14 cellular contexts compared by ENCODE assay signal in the genomic region with DNA sequence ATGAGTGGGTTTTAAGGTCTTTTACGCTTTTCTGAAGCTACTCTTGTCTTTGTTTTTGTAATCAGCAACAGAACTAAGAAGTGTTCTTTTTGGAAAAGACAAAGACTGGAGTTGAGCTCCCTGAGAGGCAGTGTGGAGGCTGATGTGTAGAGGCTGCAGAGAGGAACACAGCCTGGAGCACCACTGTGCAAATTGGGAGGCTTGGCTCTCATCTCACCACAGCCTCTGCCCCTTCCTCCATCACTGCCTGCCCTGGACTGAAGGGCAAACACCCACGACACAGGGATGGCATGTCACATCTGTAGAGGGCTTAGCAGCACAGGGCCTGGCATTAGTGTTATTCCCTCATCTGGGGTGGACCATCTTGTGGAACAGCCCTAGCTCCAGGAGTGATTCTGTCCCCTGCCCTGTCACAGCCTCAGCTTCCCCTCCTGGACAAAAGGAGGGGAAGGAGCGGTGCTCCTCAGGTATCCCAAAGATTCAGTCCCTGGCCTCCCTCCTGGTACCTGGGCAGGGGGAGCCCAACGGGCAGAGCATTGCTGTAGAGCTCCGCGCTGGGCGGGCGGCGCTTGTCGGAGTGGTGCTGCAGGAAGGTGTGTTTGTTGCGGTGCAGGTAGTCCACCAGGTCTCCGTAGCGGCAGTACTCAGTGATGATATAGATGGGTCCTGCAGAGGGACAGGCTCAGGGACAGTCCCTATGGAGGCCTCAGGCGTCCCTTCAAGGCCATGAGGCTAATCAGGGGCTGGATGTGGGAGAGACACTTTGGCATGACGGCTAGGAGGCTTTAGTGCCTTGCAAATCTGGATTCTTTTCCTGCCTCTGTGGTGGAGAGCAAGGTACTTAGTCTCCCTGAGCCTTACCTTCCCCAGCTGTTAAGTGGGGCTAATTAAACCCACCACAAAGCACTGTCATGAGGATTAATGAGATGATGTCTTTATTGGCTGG. TPM values are rescaled to one million over a fixed set of nuclear protein-coding genes. Genes with fewer than 3 reads are reported as not detected.
"Had no signal": no experiment of that assay in that cellular context is flagged by ENCODE, and none has a peak within 500 bp of the region (broad histone marks: within the 10 kb centered on the region; RNA-seq: fewer than 3 reads in every experiment).

No MANE protein-coding gene starts in this region.

- H3K4me1 Mint-ChIP-seq: activated naive CD8-positive, alpha-beta T cell treated with anti-CD3 and anti-CD28 coated beads for 36 hours had no signal

- H3K27me3 ChIP-seq: cardiac muscle cell, stomach had no signal

- H3K27ac ChIP-seq: cardiac muscle cell, stomach, thoracic aorta had no signal

- H3K27me3 Mint-ChIP-seq: activated naive CD8-positive, alpha-beta T cell treated with anti-CD3 and anti-CD28 coated beads for 36 hours had no signal

- H3K27ac Mint-ChIP-seq: activated naive CD8-positive, alpha-beta T cell treated with anti-CD3 and anti-CD28 coated beads for 36 hours; natural killer cell had no signal

- H3K36me3 ChIP-seq: cardiac muscle cell had no signal

- H3K36me3 Mint-ChIP-seq: activated naive CD8-positive, alpha-beta T cell treated with anti-CD3 and anti-CD28 coated beads for 36 hours; natural killer cell had no signal

- H3K9me3 Mint-ChIP-seq: activated naive CD8-positive, alpha-beta T cell treated with anti-CD3 and anti-CD28 coated beads for 36 hours; activated T-cell treated with anti-CD3 and anti-CD28 coated beads, Interleukin-2, amount 50 U/mL, for 4 hours; natural killer cell had no signal

- H3K4me3 Mint-ChIP-seq: activated naive CD8-positive, alpha-beta T cell treated with anti-CD3 and anti-CD28 coated beads for 36 hours; activated T-cell treated with anti-CD3 and anti-CD28 coated beads, Interleukin-2, amount 50 U/mL, for 4 hours; natural killer cell had no signal

- H3K4me3 ChIP-seq: cardiac muscle cell, lung, stomach, thoracic aorta had no signal

- H3K9me3 ChIP-seq: stomach, thoracic aorta had no signal

- DNase-seq: activated CD4-positive, alpha-beta T cell treated with anti-CD3 and anti-CD28 coated beads for 1 hour; activated gamma-delta T cell treated with Interleukin-2 at 50 U/mL for 16 hours; activated T-cell treated with anti-CD3 and anti-CD28 coated beads, Interleukin-2, amount 50 U/mL, for 4 hours; hypothalamus; natural killer cell; nucleus accumbens had no signal

RNA-seq across cellular contexts. Expression of gene CSF1R, which starts 36.5 kb away (rescaled TPM):
- total RNA-seq: activated naive CD8-positive, alpha-beta T cell treated with anti-CD3 and anti-CD28 coated beads for 36 hours; cardiac muscle cell had no signal

RNA-seq across cellular contexts. Expression of gene CDX1, which starts 43.8 kb away (rescaled TPM):
- total RNA-seq: activated naive CD8-positive, alpha-beta T cell treated with anti-CD3 and anti-CD28 coated beads for 36 hours; astrocyte; cardiac muscle cell; mononuclear cell; natural killer cell; skeletal muscle tissue; thoracic aorta had no signal
